Comparison of ENCODE assay signal across 16 cellular contexts in genomic region chr20:35085477-35086225, GRCh38. TPM values are rescaled to one million over a fixed set of nuclear protein-coding genes. Genes with fewer than 3 reads are reported as not detected.
DNase-seq lines count a peak whose midpoint lies in the region; ATAC-seq, FAIRE-seq and TF ChIP-seq lines count a peak whose summit lies in the region.
"Had no signal": no experiment of that assay in that cellular context is flagged by ENCODE, and none has a peak within 500 bp of the region (broad histone marks: within the 10 kb centered on the region; RNA-seq: fewer than 3 reads in every experiment).

No MANE protein-coding gene starts in this region.

- H3K27me3 ChIP-seq in GM12878 (replicated peaks in 1 of 2; ENCODE audit: control insufficient read depth in 2 of 2, insufficient read depth in 2 of 2, low read length in 1 of 2) = no peaks in the 10 kb centered on the region
- H3K27me3 ChIP-seq: MG63, suprapubic skin had no signal

- no peak for FAIRE-seq in GM12878 (lab: Jason Lieb, UNC)

- no peak overlapping the region for H2AFZ ChIP-seq in GM12878 (ENCODE audit: control insufficient read depth, low read depth, low read length)

- in situ Hi-C loops in GM12878 (cut with MboI) = no loop called here

- no peaks in the 10 kb centered on the region; the same call in 1 of the 2 replicates for H4K20me1 ChIP-seq in GM12878 (ENCODE audit: control insufficient read depth, insufficient read depth)

- H3K4me1 ChIP-seq in GM12878 (ENCODE audit: control insufficient read depth, insufficient read depth, low read length) = peaks cover 5% of the 10 kb centered on the region

- H3K9me3 ChIP-seq in GM12878 (replicated peaks; ENCODE audit: control insufficient read depth, insufficient read depth, low read length) = no peaks in the 10 kb centered on the region
- H3K9me3 ChIP-seq: MG63, psoas muscle, suprapubic skin had no signal

- SMC1A ChIA-PET in GM12878 (lab: Charles Lee; ENCODE audit: uncharacterized antibody, unreplicated experiment) = interaction anchor here (1.1 to 1.2 kb wide), 2 partner anchors 9 to 20 kb away, joined by 5 to 6 read pairs; no protein-coding TSS in a partner anchor

- RAD21 ChIA-PET in GM12878 (lab: Charles Lee; ENCODE audit: unreplicated experiment) = no interaction called here

- ATAC-seq in GM12878 = peak; percentile 52; the same call in 2 of the 3 replicates
- no peak for ATAC-seq in HG03135 (IDR thresholded peaks at IDR 0.05; ENCODE audit: unreplicated experiment)
- no peak for ATAC-seq in HG03159 (IDR thresholded peaks at IDR 0.05; ENCODE audit: unreplicated experiment)
- ATAC-seq: HCT116, psoas muscle had no signal

- no peak for TF ChIP-seq EP300 in GM12878 (IDR thresholded peaks at IDR 0.05; ENCODE audit: borderline replicate concordance in 1 of 2, control insufficient read depth in 1 of 2, low read depth in 2 of 2, low read length in 2 of 2)

- H3K9ac ChIP-seq in GM12878 (ENCODE audit: control insufficient read depth, insufficient read depth, low read length) = no peak overlapping the region

- intact Hi-C loops in GM12878 (cut with micrococcal nuclease; ENCODE audit: unreplicated experiment) = no loop called here

- no peak for TF ChIP-seq CTCF in 22Rv1 (IDR thresholded peaks at IDR 0.05)
- TF ChIP-seq CTCF in GM12878 (IDR thresholded peaks at IDR 0.05 in 2 of 3, conservative IDR thresholded peaks at IDR 0.05 in 1 of 3; ENCODE audit: control insufficient read depth in 2 of 3, extremely low read depth in 1 of 3, insufficient read depth in 1 of 3, low read depth in 3 of 3, low read length in 3 of 3) = no peak
- TF ChIP-seq CTCF in coronary artery (IDR thresholded peaks at IDR 0.05) = no peak

- TF ChIP-seq RAD21 in GM12878 (IDR thresholded peaks at IDR 0.05; ENCODE audit: insufficient read depth, low read depth, low read length) = no peak

- peak; percentile 67 for DNase-seq in GF-D8 (lab: John Stamatoyannopoulos, UW)
- DNase-seq in SIG-M5 (lab: John Stamatoyannopoulos, UW) = peak; percentile 55
- no peak for DNase-seq in GM12878 (ENCODE audit: low read depth, low spot score)
- no peak for DNase-seq in coronary artery (ENCODE audit: low spot score)
- DNase-seq in globus pallidus (ENCODE audit: low spot score) = no peak
- DNase-seq: effector memory CD4-positive, alpha-beta T cell; MG63; naive B cell; NCI-H2171 treated with DMSO at 0.1 percent for 48 hours; psoas muscle; stimulated activated CD4-positive, alpha-beta T cell treated with anti-CD3 and anti-CD28 coated beads, Interleukin-15, amount 100 ng/mL, for 24 hours had no signal

- CTCF ChIA-PET in GM12878 (lab: Yijun Ruan, JAX) = interaction anchor here (0.7 to 1.3 kb wide), 3 partner anchors 10 to 52 kb away, joined by 4 to 5 read pairs (median 4); no protein-coding TSS in a partner anchor

- peak overlapping the region; percentile 46 for H3K27ac ChIP-seq in 22Rv1
- H3K27ac ChIP-seq in GM12878 (ENCODE audit: control insufficient read depth, insufficient read depth) = no peak overlapping the region
- no peak overlapping the region for H3K27ac ChIP-seq in coronary artery
- H3K27ac ChIP-seq: psoas muscle, suprapubic skin had no signal

- H3K4me3 ChIP-seq in GM12878 = no peak overlapping the region
- H3K4me3 ChIP-seq in coronary artery = no peak overlapping the region
- H3K4me3 ChIP-seq: MG63, psoas muscle, suprapubic skin had no signal

- BruUV-seq in GM12878 (replicated peaks; lab: Mats Ljungman, UMichigan) = TSS peak; percentile 22

- POLR2A ChIA-PET in GM12878 (lab: Charles Lee) = interaction anchor here (0.6 kb wide), 1 partner anchor 92 kb away, joined by 6 read pairs; no protein-coding TSS in a partner anchor

- H3K79me2 ChIP-seq in GM12878 (ENCODE audit: control insufficient read depth, insufficient read depth, low read length) = peaks cover 70% of the 10 kb centered on the region

- over 99% methylated on average over 11 of the region's 11 CpGs for WGBS in GM12878 (ENCODE audit: insufficient coverage, insufficient replicate concordance, low lambda C conversion rate, missing lambda C conversion rate)

- H3K36me3 ChIP-seq in GM12878 (ENCODE audit: control insufficient read depth in 2 of 2, insufficient read depth in 2 of 2, low read length in 1 of 2) = peaks cover 0 to 8% of the 10 kb centered on the region in 2 experiments; a peak in 1 of 4 replicates
- H3K36me3 ChIP-seq: suprapubic skin had no signal

- H3K4me2 ChIP-seq in GM12878 (ENCODE audit: control insufficient read depth, insufficient read depth) = no peak overlapping the region

- TF ChIP-seq POLR2A in GM12878 (IDR thresholded peaks at IDR 0.05; ENCODE audit: low read depth, low read length) = no peak

TF ChIP-seq in GM12878, 131 proteins besides CTCF, POLR2A, EP300 and RAD21:
- TF ChIP-seq ZBTB11 (CRISPR knock-in tag; IDR thresholded peaks at IDR 0.05) (no peak), PML (IDR thresholded peaks at IDR 0.05; ENCODE audit: low read length) (no peak), ATF7 (IDR thresholded peaks at IDR 0.05; ENCODE audit: low read depth) (0 out of 2 replicates have a peak, but pooled peaks have one; percentile 40), NR2F1 (conservative IDR thresholded peaks at IDR 0.05) (no peak), RUNX3 (IDR thresholded peaks at IDR 0.05; ENCODE audit: low read length) (peak; percentile 13; the same call in 1 of the 2 replicates), HDAC2 (IDR thresholded peaks at IDR 0.05) (no peak), BHLHE40 (IDR thresholded peaks at IDR 0.05; ENCODE audit: borderline replicate concordance in 1 of 2, low read depth in 2 of 2, low read length in 1 of 2) (no peak), DPF2 (IDR thresholded peaks at IDR 0.05) (no peak)
- TF ChIP-seq, protein P1, sequence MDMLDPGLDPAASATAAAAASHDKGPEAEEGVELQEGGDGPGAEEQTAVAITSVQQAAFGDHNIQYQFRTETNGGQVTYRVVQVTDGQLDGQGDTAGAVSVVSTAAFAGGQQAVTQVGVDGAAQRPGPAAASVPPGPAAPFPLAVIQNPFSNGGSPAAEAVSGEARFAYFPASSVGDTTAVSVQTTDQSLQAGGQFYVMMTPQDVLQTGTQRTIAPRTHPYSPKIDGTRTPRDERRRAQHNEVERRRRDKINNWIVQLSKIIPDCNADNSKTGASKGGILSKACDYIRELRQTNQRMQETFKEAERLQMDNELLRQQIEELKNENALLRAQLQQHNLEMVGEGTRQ (IDR thresholded peaks at IDR 0.05; ENCODE audit: borderline replicate concordance, low read depth, low read length) = no peak; the same call in 1 of the 2 replicates
- TF ChIP-seq, protein P2, sequence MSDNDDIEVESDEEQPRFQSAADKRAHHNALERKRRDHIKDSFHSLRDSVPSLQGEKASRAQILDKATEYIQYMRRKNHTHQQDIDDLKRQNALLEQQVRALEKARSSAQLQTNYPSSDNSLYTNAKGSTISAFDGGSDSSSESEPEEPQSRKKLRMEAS (IDR thresholded peaks at IDR 0.05; ENCODE audit: low read depth, low read length) = no peak

RNA-seq across cellular contexts. Expression of gene TRPC4AP, which starts 7.0 kb away (rescaled TPM):
- total RNA-seq in GM12878 (2013; cell fraction: nucleolus; rRNA removed) = 74.4 and 78.9 TPM in 2 replicates
- total RNA-seq in GM12878 (2014; rRNA removed) (25.2 and 28.2 TPM in 2 replicates), GM12878 (2014; rRNA removed; fragmentation: Illumina TruSeq; extraction: Trizol) (22.7 and 23.6 TPM in 2 replicates), GM12878 (2021) (44.8 and 45.5 TPM in 2 replicates)
- 27.3 TPM for polyA plus RNA-seq in GM12878 (2011; ENCODE audit: low read depth)
- polyA plus RNA-seq in GM12878 (2011; rRNA removed) (39.8 and 52.2 TPM in 2 replicates), GM12878 (2014; fragmentation: Illumina TruSeq; extraction: Trizol) (30.7 and 36.8 TPM in 2 replicates), GM12878 (2014; fragmentation: Nextera tagmentation; extraction: Ambion mirVana) (1 to 10 TPM; 1.1 to 2.2 TPM), GM12878 (2014; rRNA removed) (51.9 and 53.3 TPM in 2 replicates), GM12878 (2016; fragmentation: Nextera tagmentation; extraction: Ambion mirVana) (10 to 100 TPM; 60.7 to 61.7 TPM)
- polyA plus RNA-seq in GM12878 (2011; cell fraction: cytosol; rRNA removed) = 52.3 and 60.4 TPM in 2 replicates
- 154 and 188 TPM in 2 replicates for polyA plus RNA-seq in GM12878 (2011; cell fraction: nucleus; rRNA removed)
- polyA plus RNA-seq in GM12878 (2012) = 32.3 and 38.9 TPM in 2 replicates
- polyA minus RNA-seq in GM12878 (2011; rRNA and poly(A)+ RNA removed) = 64.4 and 69.6 TPM in 2 replicates
- 19.1 and 24.0 TPM in 2 replicates for polyA minus RNA-seq in GM12878 (2011; cell fraction: cytosol; rRNA and poly(A)+ RNA removed)
- polyA minus RNA-seq in GM12878 (2011; cell fraction: nucleus; rRNA and poly(A)+ RNA removed) = 34.4 and 35.1 TPM in 2 replicates

Comparison
In these comparisons a context has a peak if more than half of its experiments do, and no peak if none do; other contexts are left out.
1. DNase-seq: peak in GF-D8 (single experiment) and SIG-M5 (single experiment); none in GM12878 (single experiment), coronary artery (single experiment) and globus pallidus (single experiment).